In the genomic region with DNA sequence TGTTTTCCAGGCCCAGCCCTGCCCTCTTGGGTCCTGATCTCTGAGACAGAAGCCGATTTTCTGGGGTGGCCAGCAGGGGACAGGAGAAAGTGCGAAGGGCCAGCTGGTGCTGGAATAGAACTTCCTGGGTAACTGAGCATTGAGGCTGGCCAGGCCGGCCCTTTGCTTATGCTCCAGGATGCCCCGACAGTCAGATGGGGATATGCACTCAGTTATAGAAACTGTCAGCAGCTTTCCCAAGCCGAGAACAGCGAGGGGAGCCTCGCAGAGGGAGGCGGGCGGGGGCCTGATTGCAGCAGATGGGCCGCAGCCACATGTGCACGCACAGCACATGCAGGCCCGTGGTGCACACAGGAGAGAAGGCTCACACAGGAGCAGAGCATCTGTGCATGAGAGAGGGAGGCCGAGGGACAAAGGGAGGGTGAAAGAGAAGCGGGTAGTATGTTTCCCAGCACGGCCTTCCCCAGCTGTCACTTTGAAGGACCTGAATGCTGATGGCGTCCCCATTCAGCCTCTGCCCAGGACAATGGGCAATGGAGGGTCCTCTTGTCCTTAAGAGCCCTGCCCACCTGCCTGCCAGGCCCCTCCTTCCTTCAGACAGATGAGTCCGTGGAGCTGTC, we compare ENCODE assay signal across 1 cellular context.
TF ChIP-seq lines count a peak whose summit lies in the region.

No MANE protein-coding gene starts in this region.

TF ChIP-seq in H1, 55 proteins besides CTCF, POLR2A, EP300 and RAD21:
- peak in 1 of 2 experiments; percentile 54; a peak in 1 of 4 replicates for TF ChIP-seq SIN3A (conservative IDR thresholded peaks at IDR 0.05 in 1 of 2, IDR thresholded peaks at IDR 0.05 in 1 of 2; ENCODE audit: low read depth in 1 of 2, low read length in 2 of 2)
- no peak for TF ChIP-seq EZH2 (IDR thresholded peaks at IDR 0.05; ENCODE audit: low read depth, low read length, severe bottlenecking)
- TF ChIP-seq NRF1 (IDR thresholded peaks at IDR 0.05; ENCODE audit: low read depth, low read length), result no peak
- no peak for TF ChIP-seq CTBP2 (IDR thresholded peaks at IDR 0.05; ENCODE audit: borderline replicate concordance, insufficient read depth, insufficient read length, low read length)
- no peak for TF ChIP-seq CREB1 (IDR thresholded peaks at IDR 0.05)
- no peak for TF ChIP-seq HDAC6 (IDR thresholded peaks at IDR 0.05; ENCODE audit: low read depth, low read length)
- 0 out of 2 replicates have a peak, but pooled peaks have one; percentile 8 for TF ChIP-seq PHF8 (conservative IDR thresholded peaks at IDR 0.05; ENCODE audit: low read depth, low read length)
